Comparison of ENCODE assay signal across 22 cellular contexts in the genomic region with DNA sequence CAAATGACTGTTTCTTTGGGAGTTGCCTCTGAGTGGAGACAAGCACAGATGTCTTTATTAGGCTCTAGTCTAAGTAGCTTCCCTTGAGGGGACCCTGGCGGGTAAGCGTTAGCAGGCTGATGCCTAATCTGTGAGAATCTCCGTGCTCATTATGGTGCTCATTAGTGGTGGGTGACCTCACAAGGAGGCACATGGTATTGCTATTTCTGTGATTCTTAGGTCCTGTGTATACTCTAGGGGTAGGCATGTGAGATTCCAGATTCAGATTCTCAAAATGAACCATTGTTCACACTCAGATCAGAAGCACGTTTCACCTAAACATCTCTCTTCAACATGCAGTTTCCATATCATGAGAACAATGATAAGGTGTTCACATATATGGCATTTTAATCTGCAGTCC.
"Had no signal": no experiment of that assay in that cellular context is flagged by ENCODE, and none has a peak within 500 bp of the region (broad histone marks: within the 10 kb centered on the region; RNA-seq: fewer than 3 reads in every experiment).

No MANE protein-coding gene starts in this region.

- ATAC-seq: effector memory CD8-positive, alpha-beta T cell; gastroesophageal sphincter; left colon; left ventricle myocardium superior; right cardiac atrium; stimulated activated effector memory CD8-positive, alpha-beta T cell treated with anti-CD3 and anti-CD28 coated beads, Interleukin-12 subunit alpha, Interleukin-12 subunit beta, amount 100 ng/mL, for 72 hours; stimulated activated naive CD8-positive, alpha-beta T cell treated with anti-CD3 and anti-CD28 coated beads, Interleukin-15, Interleukin-2, amounts not matched to agents 100 U/mL and 50 U/mL, for 24 hours had no signal

- H3K27ac Mint-ChIP-seq: dendritic cell treated with granulocyte-macrophage colony-stimulating factor and Interleukin-4, amounts not matched to agents 40 ng/mL and 50 ng/mL, for 4 days; effector memory CD8-positive, alpha-beta T cell; naive B cell; nephron; stimulated activated effector memory CD8-positive, alpha-beta T cell treated with anti-CD3 and anti-CD28 coated beads, Interleukin-12 subunit alpha, Interleukin-12 subunit beta, amount 100 ng/mL, for 72 hours had no signal

- H3K36me3 Mint-ChIP-seq: naive B cell; stimulated activated effector memory CD8-positive, alpha-beta T cell treated with anti-CD3 and anti-CD28 coated beads, Interleukin-12 subunit alpha, Interleukin-12 subunit beta, amount 100 ng/mL, for 72 hours had no signal

- H3K9me3 ChIP-seq: esophagus squamous epithelium, gastroesophageal sphincter, neutrophil, suprapubic skin, tibial artery, upper lobe of left lung, uterus had no signal

- H3K4me3 ChIP-seq: esophagus squamous epithelium, gastroesophageal sphincter, lung, smooth muscle cell, suprapubic skin, tibial artery, upper lobe of left lung, uterus had no signal

- H3K4me2 ChIP-seq: smooth muscle cell had no signal

- H3K4me3 Mint-ChIP-seq: dendritic cell treated with granulocyte-macrophage colony-stimulating factor and Interleukin-4, amounts not matched to agents 40 ng/mL and 50 ng/mL, for 4 days; effector memory CD8-positive, alpha-beta T cell; naive B cell; nephron; stimulated activated effector memory CD8-positive, alpha-beta T cell treated with anti-CD3 and anti-CD28 coated beads, Interleukin-12 subunit alpha, Interleukin-12 subunit beta, amount 100 ng/mL, for 72 hours had no signal

- H3K4me1 ChIP-seq: esophagus squamous epithelium, gastroesophageal sphincter, suprapubic skin, tibial artery, upper lobe of left lung, uterus had no signal

- H3K27ac ChIP-seq: esophagus squamous epithelium, gastroesophageal sphincter, neutrophil, suprapubic skin, tibial artery, upper lobe of left lung, uterus had no signal

- H3K9me3 Mint-ChIP-seq: nephron had no signal

- H3K36me3 ChIP-seq: esophagus squamous epithelium, gastroesophageal sphincter, neutrophil, suprapubic skin, tibial artery, upper lobe of left lung, uterus had no signal

- H3K4me1 Mint-ChIP-seq: naive B cell; nephron; stimulated activated effector memory CD8-positive, alpha-beta T cell treated with anti-CD3 and anti-CD28 coated beads, Interleukin-12 subunit alpha, Interleukin-12 subunit beta, amount 100 ng/mL, for 72 hours had no signal

- H3K27me3 ChIP-seq: esophagus squamous epithelium, gastroesophageal sphincter, neutrophil, suprapubic skin, tibial artery, upper lobe of left lung, uterus had no signal

- H3K27me3 Mint-ChIP-seq: dendritic cell treated with granulocyte-macrophage colony-stimulating factor and Interleukin-4, amounts not matched to agents 40 ng/mL and 50 ng/mL, for 4 days; effector memory CD8-positive, alpha-beta T cell; naive B cell had no signal

- DNase-seq: effector memory CD8-positive, alpha-beta T cell; esophagus squamous epithelium; foreskin fibroblast; left colon; left ventricle myocardium superior; mesenchymal stem cell; naive B cell; right cardiac atrium; stimulated activated CD4-positive, alpha-beta T cell treated with anti-CD3 and anti-CD28 coated beads, Interleukin-2, amount 100 ng/mL, for 48 hours; stimulated activated CD8-positive, alpha-beta memory T cell treated with anti-CD3 and anti-CD28 coated beads, Interleukin-4, amount 100 ng/mL, for 48 hours; stimulated activated naive CD8-positive, alpha-beta T cell treated with anti-CD3 and anti-CD28 coated beads, Interleukin-15, Interleukin-2, amounts not matched to agents 100 U/mL and 50 U/mL, for 24 hours; tibial artery; upper lobe of left lung; uterus had no signal
